29 cellular contexts compared by ENCODE assay signal in the genomic region with DNA sequence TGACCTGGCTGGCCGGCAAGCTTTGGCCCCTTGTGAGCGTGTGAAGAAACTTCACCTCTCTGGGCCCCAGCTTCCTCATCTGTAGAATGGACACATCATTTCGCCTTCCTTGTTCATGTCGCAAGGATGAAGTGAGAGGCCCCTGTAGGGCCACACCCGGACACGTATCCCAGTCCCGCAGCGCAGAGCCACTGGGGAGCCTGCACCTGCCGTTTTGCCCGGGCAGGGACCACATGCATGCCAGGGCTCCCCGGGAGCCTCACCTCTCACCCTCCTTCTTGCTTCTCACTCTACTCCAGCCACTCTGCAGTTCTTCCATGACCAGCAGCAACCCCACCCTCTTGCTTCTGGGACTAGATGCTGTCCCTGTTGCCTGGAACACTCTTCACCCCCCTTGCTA.
"Had no signal": no experiment of that assay in that cellular context is flagged by ENCODE, and none has a peak within 500 bp of the region (broad histone marks: within the 10 kb centered on the region; RNA-seq: fewer than 3 reads in every experiment).

No MANE protein-coding gene starts in this region.

- H3K4me3 ChIP-seq: gastrocnemius medialis, hepatocyte, neural progenitor cell, thoracic aorta, uterus had no signal

- H3K4me1 ChIP-seq: gastrocnemius medialis, uterus had no signal

- ATAC-seq: activated CD4-positive, CD25-positive, alpha-beta regulatory T cell treated with anti-CD3 and anti-CD28 coated beads, Interleukin-2, amount 50 U/mL, for 24 hours; activated naive CD4-positive, alpha-beta T cell treated with anti-CD3 and anti-CD28 coated beads, Interleukin-2, amount 50 U/mL, for 72 hours; activated T-cell treated with anti-CD3 and anti-CD28 coated beads, Interleukin-2, amount 50 U/mL, for 72 hours; gastrocnemius medialis; left colon; naive thymus-derived CD8-positive, alpha-beta T cell; right cardiac atrium had no signal

- H3K36me3 Mint-ChIP-seq: activated naive CD4-positive, alpha-beta T cell treated with anti-CD3 and anti-CD28 coated beads, Interleukin-2, amount 50 U/mL, for 72 hours; brain; memory B cell; naive thymus-derived CD8-positive, alpha-beta T cell; neural progenitor cell had no signal

- H3K9me3 Mint-ChIP-seq: activated CD4-positive, alpha-beta memory T cell treated with anti-CD3 and anti-CD28 coated beads, Interleukin-2, amount 10 ng/mL, durations not matched to agents 7 days and 5 days; activated CD4-positive, alpha-beta T cell treated with anti-CD3 and anti-CD28 coated beads, Interleukin-2, amount 10 ng/mL, durations not matched to agents 24 days and 14 days; activated naive CD4-positive, alpha-beta T cell treated with anti-CD3 and anti-CD28 coated beads, Interleukin-2, amount 50 U/mL, for 72 hours; activated T-cell treated with anti-CD3 and anti-CD28 coated beads, Interleukin-2, amount 50 U/mL, for 72 hours; brain; dendritic cell treated with granulocyte-macrophage colony-stimulating factor and Interleukin-4, amounts not matched to agents 40 ng/mL and 50 ng/mL, for 4 days; memory B cell; naive thymus-derived CD8-positive, alpha-beta T cell; neural progenitor cell; T-helper 1 cell treated with Interleukin-12 subunit alpha and Interleukin-12 subunit beta and Interleukin-4 antibody, amounts not matched to agents 30 μg/mL and 1 μg/mL, for 36 hours had no signal

- H3K4me3 Mint-ChIP-seq: activated CD4-positive, alpha-beta memory T cell treated with anti-CD3 and anti-CD28 coated beads, Interleukin-2, amount 10 ng/mL, durations not matched to agents 7 days and 5 days; activated CD4-positive, alpha-beta T cell treated with anti-CD3 and anti-CD28 coated beads, Interleukin-2, amount 10 ng/mL, durations not matched to agents 24 days and 14 days; activated T-cell treated with anti-CD3 and anti-CD28 coated beads, Interleukin-2, amount 50 U/mL, for 72 hours; brain; dendritic cell treated with granulocyte-macrophage colony-stimulating factor and Interleukin-4, amounts not matched to agents 40 ng/mL and 50 ng/mL, for 4 days; memory B cell; naive thymus-derived CD8-positive, alpha-beta T cell; neural progenitor cell; T-helper 1 cell treated with Interleukin-12 subunit alpha and Interleukin-12 subunit beta and Interleukin-4 antibody, amounts not matched to agents 30 μg/mL and 1 μg/mL, for 36 hours had no signal

- DNase-seq: activated CD4-positive, alpha-beta memory T cell treated with anti-CD3 and anti-CD28 coated beads, Interleukin-2, amount 10 ng/mL, durations not matched to agents 7 days and 5 days; activated CD4-positive, alpha-beta T cell treated with anti-CD3 and anti-CD28 coated beads, Interleukin-2, amount 10 ng/mL, durations not matched to agents 24 days and 14 days; activated naive CD4-positive, alpha-beta T cell; activated T-cell treated with anti-CD3 and anti-CD28 coated beads, Interleukin-2, amount 50 U/mL, for 72 hours; central memory CD4-positive, alpha-beta T cell; effector CD4-positive, alpha-beta T cell; gastrocnemius medialis; islet precursor cell; left colon; naive thymus-derived CD8-positive, alpha-beta T cell; occipital lobe; right cardiac atrium; SK-N-SH; stimulated activated CD4-positive, alpha-beta T cell treated with anti-CD3 and anti-CD28 coated beads, Interleukin-2, amount 100 ng/mL, for 48 hours; stimulated activated naive CD4-positive, alpha-beta T cell treated with Interleukin-2 at 50 U/mL for 16 hours; SW 1271; T-helper 9 cell; trophoblast cell; uterus; WERI-Rb-1 had no signal

- H3K9me3 ChIP-seq: gastrocnemius medialis, SK-N-SH, thoracic aorta, uterus had no signal

- H3K36me3 ChIP-seq: gastrocnemius medialis, neural progenitor cell, thoracic aorta, uterus, WERI-Rb-1 had no signal

- H3K9ac ChIP-seq: neural progenitor cell, SK-N-SH had no signal

- H3K27me3 ChIP-seq: hepatocyte, neural progenitor cell, uterus had no signal

- H3K4me1 Mint-ChIP-seq: memory B cell had no signal

- H3K27ac ChIP-seq: gastrocnemius medialis, hepatocyte, neural progenitor cell, thoracic aorta, uterus, WERI-Rb-1 had no signal

- H3K27ac Mint-ChIP-seq: activated CD4-positive, alpha-beta memory T cell treated with anti-CD3 and anti-CD28 coated beads, Interleukin-2, amount 10 ng/mL, durations not matched to agents 7 days and 5 days; activated CD4-positive, alpha-beta T cell treated with anti-CD3 and anti-CD28 coated beads, Interleukin-2, amount 10 ng/mL, durations not matched to agents 24 days and 14 days; activated naive CD4-positive, alpha-beta T cell treated with anti-CD3 and anti-CD28 coated beads, Interleukin-2, amount 50 U/mL, for 72 hours; activated T-cell treated with anti-CD3 and anti-CD28 coated beads, Interleukin-2, amount 50 U/mL, for 72 hours; brain; dendritic cell treated with granulocyte-macrophage colony-stimulating factor and Interleukin-4, amounts not matched to agents 40 ng/mL and 50 ng/mL, for 4 days; memory B cell; neural progenitor cell; T-helper 1 cell treated with Interleukin-12 subunit alpha and Interleukin-12 subunit beta and Interleukin-4 antibody, amounts not matched to agents 30 μg/mL and 1 μg/mL, for 36 hours had no signal
